8 cellular contexts compared by ENCODE assay signal in genomic region chr15:63896336-63897115, GRCh38.
DNase-seq lines count a peak whose midpoint lies in the region; ATAC-seq lines count a peak whose summit lies in the region.

No MANE protein-coding gene starts in this region.

- peak; percentile 45 for ATAC-seq in HG03139 (IDR thresholded peaks at IDR 0.05; ENCODE audit: unreplicated experiment)

- peak; percentile 86 for DNase-seq in CMK (ENCODE audit: low read depth)
- DNase-seq in GM19240 (ENCODE audit: insufficient read length, low spot score) = peak; percentile 74
- DNase-seq in SW480 (ENCODE audit: low spot score) = peak; percentile 61
- peak; percentile 81 for DNase-seq in glomerular visceral epithelial cell (ENCODE audit: extremely low spot score)
- DNase-seq in stimulated activated CD8-positive, alpha-beta memory T cell treated with anti-CD3 and anti-CD28 coated beads, Interleukin-15, amount 100 ng/mL, for 4 hours (ENCODE audit: low read depth in 2 of 2) = peak; percentile 9 to 17
- no peak for DNase-seq in middle frontal gyrus (ENCODE audit: extremely low spot score, low spot score)
- no peak for DNase-seq in caudate nucleus (lab: John Stamatoyannopoulos, UW)

- H3K27ac ChIP-seq in caudate nucleus (ENCODE audit: low read depth, low read length) = no peak overlapping the region

Comparison
In these comparisons a context has a peak if more than half of its experiments do, and no peak if none do; other contexts are left out.
1. DNase-seq: peak in CMK (single experiment), GM19240 (single experiment), SW480 (single experiment), glomerular visceral epithelial cell (single experiment) and stimulated activated CD8-positive, alpha-beta memory T cell treated with anti-CD3 and anti-CD28 coated beads, Interleukin-15, amount 100 ng/mL, for 4 hours (2 of 2); none in middle frontal gyrus (single experiment) and caudate nucleus (0 of 61).